In genomic region chr1:12441414-12442105, GRCh38 we compare ENCODE assay signal across 1 cellular context.
TF ChIP-seq lines count a peak whose summit lies in the region.

No MANE protein-coding gene starts in this region.

TF ChIP-seq in endothelial cell of umbilical vein, 7 proteins besides CTCF, POLR2A, EP300 and RAD21:
- TF ChIP-seq POLR2AphosphoS5 (IDR thresholded peaks at IDR 0.05; ENCODE audit: insufficient read depth, low read depth, low read length) (no peak), GATA2 (IDR thresholded peaks at IDR 0.05; ENCODE audit: insufficient read depth, insufficient read length, low read depth, low read length) (no peak)
